ENCODE assay signal across 8 cellular contexts in the genomic region with DNA sequence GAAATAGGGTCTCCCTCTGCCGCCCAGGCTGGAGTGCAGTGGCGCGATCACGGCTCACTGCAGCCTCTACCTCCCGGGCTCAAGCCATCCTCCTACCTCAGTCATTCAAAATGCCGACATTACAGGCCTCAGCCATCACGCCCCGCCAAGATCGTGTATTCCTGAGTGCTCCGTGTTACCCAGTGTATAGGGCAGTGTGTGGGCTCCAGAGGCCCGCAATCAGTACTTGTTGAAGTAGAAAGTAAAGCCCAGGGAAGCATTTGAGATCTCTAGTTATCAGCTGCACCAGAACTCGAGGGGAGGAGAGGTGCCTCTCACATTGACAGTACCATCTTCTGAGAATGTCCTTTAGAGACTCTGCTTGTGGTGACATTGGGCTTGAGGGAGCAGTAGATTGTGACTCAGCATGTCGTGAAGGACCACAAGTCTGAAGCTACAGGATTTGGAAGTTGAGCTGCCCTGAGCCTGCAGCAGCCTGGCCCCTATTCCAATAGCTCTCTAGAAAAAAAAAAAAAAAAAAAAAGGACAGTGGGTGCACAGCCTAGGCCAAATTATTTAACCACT. TPM values are rescaled to one million over a fixed set of nuclear protein-coding genes. Genes with fewer than 3 reads are reported as not detected.
DNase-seq lines count a peak whose midpoint lies in the region; ATAC-seq and TF ChIP-seq lines count a peak whose summit lies in the region.

No MANE protein-coding gene starts in this region.

- H3K27ac ChIP-seq in GM23338 (ENCODE audit: low read depth): 0 out of 2 replicates have a peak overlapping the region, but pooled peaks have one; percentile 72

- POLR2A ChIA-PET in T-cell (lab: Charles Lee): interaction anchor here (0.6 kb wide), 2 partner anchors 11 to 831 kb away, joined by 3 to 4 read pairs; no protein-coding TSS in a partner anchor

- H3K27ac Mint-ChIP-seq in GM23338: no peak overlapping the region; the same call in 1 of the 2 replicates
- H3K27ac Mint-ChIP-seq in T-cell: no peak overlapping the region
- H3K27ac Mint-ChIP-seq in immature natural killer cell: peak overlapping the region in 2 of 6 donors; percentile 23 to 96

- no peaks in the 10 kb centered on the region for H3K9me3 Mint-ChIP-seq in GM23338
- no peaks in the 10 kb centered on the region for H3K9me3 Mint-ChIP-seq in T-cell
- no peaks in the 10 kb centered on the region for H3K9me3 Mint-ChIP-seq in immature natural killer cell

- H3K4me1 Mint-ChIP-seq in GM23338: peaks cover 14% of the 10 kb centered on the region; the same call in 2 of the 3 replicates
- H3K4me1 Mint-ChIP-seq in T-cell: peaks cover 24 to 29% (median 25%) of the 10 kb centered on the region in 3 donors
- H3K4me1 Mint-ChIP-seq in immature natural killer cell: peaks cover 19 to 28% of the 10 kb centered on the region in 2 donors

- peak overlapping the region; percentile 93; the same call in 1 of the 2 replicates for H2AFZ ChIP-seq in GM23338

- no peaks in the 10 kb centered on the region for H3K9me2 ChIP-seq in GM23338 (ENCODE audit: insufficient read depth)

- H4K20me1 ChIP-seq in GM23338 (replicated peaks; ENCODE audit: insufficient read depth): peaks cover 4% of the 10 kb centered on the region; the same call in 1 of the 2 replicates

- peaks cover 7% of the 10 kb centered on the region for H3K4me1 ChIP-seq in GM23338 (ENCODE audit: insufficient read depth)

- H3K4me3 Mint-ChIP-seq in GM23338: peak overlapping the region; percentile 95
- H3K4me3 Mint-ChIP-seq in T-cell: peak overlapping the region; percentile 57 to 90 (median 85)
- H3K4me3 Mint-ChIP-seq in immature natural killer cell: peak overlapping the region; percentile 72 to 98 (median 92)

- in situ Hi-C loops in GM13976 (cut with MboI; ENCODE audit: low sequenced_read_pairs, unreplicated experiment): no loop called here

- TF ChIP-seq CTCF in GM23338 (conservative IDR thresholded peaks at IDR 0.05; ENCODE audit: low read depth in 2 of 2): no peak
- no peak for TF ChIP-seq CTCF in GM13976 (IDR thresholded peaks at IDR 0.05; ENCODE audit: borderline replicate concordance, control extremely low read depth, extremely low read depth, insufficient read depth, missing control alignments)

- H3K4me3 ChIP-seq in GM23338: peak overlapping the region; percentile 88; the same call in 1 of the 2 replicates

- ATAC-seq in GM23338 (no peak; the same call in 2 of the 3 replicates), T-cell (replicated peaks in 1 of 4) (no peak), HG03025 (IDR thresholded peaks at IDR 0.05; ENCODE audit: low FRiP score, unreplicated experiment) (no peak)

- no peaks in the 10 kb centered on the region for H3K36me3 ChIP-seq in GM23338 (ENCODE audit: insufficient read depth)

- peaks cover 21% of the 10 kb centered on the region for H3K79me2 ChIP-seq in GM23338 (replicated peaks; ENCODE audit: insufficient read depth)

- peaks cover 2% of the 10 kb centered on the region; the same call in 2 of the 3 replicates for H3K36me3 Mint-ChIP-seq in GM23338 (ENCODE audit: low read depth)
- H3K36me3 Mint-ChIP-seq in T-cell: no peaks in the 10 kb centered on the region
- H3K36me3 Mint-ChIP-seq in immature natural killer cell: no peaks in the 10 kb centered on the region

- H3K4me2 ChIP-seq in GM23338: peak overlapping the region; percentile 81; the same call in 1 of the 2 replicates

- H3K27me3 Mint-ChIP-seq in GM23338 (ENCODE audit: insufficient read depth, low read depth, poor library complexity) (peaks cover 19% of the 10 kb centered on the region), T-cell (peaks cover 0 to 1% of the 10 kb centered on the region in 2 donors), immature natural killer cell (ENCODE audit: low read depth in 3 of 3) (peaks cover 2 to 6% (median 5%) of the 10 kb centered on the region in 3 donors)

- H3F3A ChIP-seq in GM23338 (replicated peaks; ENCODE audit: low read depth): no peaks in the 10 kb centered on the region

- DNase-seq in AML-193 (lab: John Stamatoyannopoulos, UW) (peak; percentile 46 to 52), GM23338 (ENCODE audit: low spot score) (peak; percentile 31), T-cell (no peak), immature natural killer cell (no peak), GM13976 (ENCODE audit: low spot score) (no peak), T-helper 9 cell (no peak), NCI-H1092 treated with DMSO at 0.1 percent for 48 hours (lab: John Stamatoyannopoulos, UW) (no peak)

- no peaks in the 10 kb centered on the region for H3K27me3 ChIP-seq in GM23338 (ENCODE audit: insufficient read depth)

- CTCF ChIA-PET in T-cell (lab: Charles Lee): interaction anchor here (0.6 to 1.2 kb wide), 3 partner anchors 173 to 995 kb away, joined by 3 to 12 read pairs (median 3); no protein-coding TSS in a partner anchor

TF ChIP-seq in GM23338, 12 proteins besides CTCF, POLR2A, EP300 and RAD21:
- no peak for TF ChIP-seq EZH2 (IDR thresholded peaks at IDR 0.05; ENCODE audit: low read depth, unreplicated experiment)
- no peak for TF ChIP-seq POLR2AphosphoS5 (IDR thresholded peaks at IDR 0.05; ENCODE audit: low read depth)
- TF ChIP-seq REST (IDR thresholded peaks at IDR 0.05; ENCODE audit: unreplicated experiment): no peak

RNA-seq across cellular contexts. Expression of gene PRPSAP1, which starts 1.1 kb away (rescaled TPM):
- 47.9 and 58.8 TPM in 2 replicates for total RNA-seq in GM23338 (2014; rRNA removed; shearing (Covaris generic))
- polyA plus RNA-seq in GM23338 (2016; fragmentation: Nextera tagmentation; extraction: Ambion mirVana) (31.5 and 39.5 TPM in 2 replicates), immature natural killer cell (10 to 100 TPM; 59.8 to 87.6 (median 75.5) TPM)
- total RNA-seq in T-cell: 10 to 100 TPM; 27.5 to 47.0 (median 40.0) TPM

RNA-seq across cellular contexts. Expression of gene SPHK1, which starts 29.6 kb away (rescaled TPM):
- 3.2 and 7.4 TPM in 2 replicates for total RNA-seq in GM23338 (2014; rRNA removed; shearing (Covaris generic))
- polyA plus RNA-seq in GM23338 (2016; fragmentation: Nextera tagmentation; extraction: Ambion mirVana): 0.63 and 1.3 TPM in 2 replicates
- 1 to 10 TPM in 3 of 5 donors, under 1 TPM in 2; 0.70 to 1.6 (median 1.3) TPM for total RNA-seq in T-cell
- 1 to 10 TPM; 3.3 to 7.6 (median 6.5) TPM for polyA plus RNA-seq in immature natural killer cell

RNA-seq across cellular contexts. Expression of gene QRICH2, which starts 46.8 kb away (rescaled TPM):
- 3.7 and 4.0 TPM in 2 replicates for total RNA-seq in GM23338 (2014; rRNA removed; shearing (Covaris generic))
- polyA plus RNA-seq in GM23338 (2016; fragmentation: Nextera tagmentation; extraction: Ambion mirVana) (1.1 and 2.2 TPM in 2 replicates), immature natural killer cell (under 1 TPM in 1 of 3 donors, not detected in 2; 0.28 TPM)
- total RNA-seq in T-cell: 1 to 10 TPM; 3.0 to 4.3 (median 3.4) TPM

Comparison
In these comparisons a context has a peak if more than half of its experiments do, and no peak if none do; other contexts are left out.
1. DNase-seq: peak in AML-193 (2 of 2) and GM23338 (single experiment); none in T-cell (0 of 34), immature natural killer cell (0 of 3), GM13976 (single experiment), T-helper 9 cell (single experiment) and NCI-H1092 treated with DMSO at 0.1 percent for 48 hours (single experiment).
2. Peak in every context shown above with its lines, with median percentiles within 50 percentile points of each other: H3K4me3 Mint-ChIP-seq.